In genomic region chr11:6567371-6567745, GRCh38 we compare ENCODE assay signal across 28 cellular contexts. TPM values are rescaled to one million over a fixed set of nuclear protein-coding genes. Genes with fewer than 3 reads are reported as not detected.
A peak's percentile ranks its signal among the peaks of the same experiment; 100 is the strongest.
DNase-seq lines count a peak whose midpoint lies in the region; ATAC-seq, FAIRE-seq and TF ChIP-seq lines count a peak whose summit lies in the region.
"Had no signal": no experiment of that assay in that cellular context is flagged by ENCODE, and none has a peak within 500 bp of the region (broad histone marks: within the 10 kb centered on the region; RNA-seq: fewer than 3 reads in every experiment).

No MANE protein-coding gene starts in this region.

- CTCF ChIA-PET in HepG2 (lab: Yijun Ruan, JAX; ENCODE audit: low intra/inter-chr PET ratio, low total read pairs): no interaction called here
- CTCF ChIA-PET in activated naive CD4-positive, alpha-beta T cell treated with anti-CD3 and anti-CD28 coated beads for 36 hours (lab: Charles Lee): no interaction called here

- H3K9ac ChIP-seq in liver (ENCODE audit: low read depth in 1 of 2, low read length in 2 of 2) (no peak overlapping the region), HepG2 (ENCODE audit: insufficient read depth, low read depth, low read length) (no peak overlapping the region)
- H3K9ac ChIP-seq: neural progenitor cell had no signal

- H3K4me3 Mint-ChIP-seq in nephron progenitor cell: no peak overlapping the region
- no peak overlapping the region for H3K4me3 Mint-ChIP-seq in activated naive CD4-positive, alpha-beta T cell treated with anti-CD3 and anti-CD28 coated beads for 36 hours
- H3K4me3 Mint-ChIP-seq: activated B cell treated with CpG ODN at 0.5 μM for 24 hours; activated naive CD4-positive, alpha-beta T cell treated with anti-CD3 and anti-CD28 coated beads, Interleukin-2, amount 10 ng/mL, durations not matched to agents 7 days and 5 days; activated T-helper 1 cell treated with anti-CD3 and anti-CD28 coated beads, Interleukin-12 subunit alpha, Interleukin-12 subunit beta, Interleukin-2, Interleukin-4 antibody, amounts not matched to agents 30 ng/mL and 10 ng/mL and 1 ng/mL, durations not matched to agents 14 hours and 24 hours and 36 hours; CD8-positive, alpha-beta memory T cell; memory B cell; neural progenitor cell; T-cell had no signal

- H3K4me1 Mint-ChIP-seq in nephron progenitor cell: peaks cover 5% of the 10 kb centered on the region
- no peaks in the 10 kb centered on the region for H3K4me1 Mint-ChIP-seq in activated naive CD4-positive, alpha-beta T cell treated with anti-CD3 and anti-CD28 coated beads for 36 hours (ENCODE audit: low read depth)
- H3K4me1 Mint-ChIP-seq: activated B cell treated with CpG ODN at 0.5 μM for 24 hours; activated naive CD4-positive, alpha-beta T cell treated with anti-CD3 and anti-CD28 coated beads, Interleukin-2, amount 10 ng/mL, durations not matched to agents 7 days and 5 days had no signal

- 79% methylated on average over 7 of the region's 7 CpGs for WGBS in liver
- WGBS in HepG2 (ENCODE audit: low lambda C conversion rate): 100% methylated on average over 1 of the region's 7 CpGs

- H3K27me3 ChIP-seq in liver (ENCODE audit: control insufficient read depth in 4 of 4, insufficient read depth in 4 of 4, low read length in 3 of 4) (no peaks in the 10 kb centered on the region), HepG2 (ENCODE audit: control insufficient read depth in 1 of 2, insufficient read depth in 2 of 2, low read length in 2 of 2) (no peaks in the 10 kb centered on the region)
- H3K27me3 ChIP-seq: adrenal gland, BE2C, hepatocyte, neural progenitor cell, tibial nerve had no signal

- peaks cover 2% of the 10 kb centered on the region for H3K27me3 Mint-ChIP-seq in nephron progenitor cell (ENCODE audit: low read depth, poor library complexity)
- no peaks in the 10 kb centered on the region for H3K27me3 Mint-ChIP-seq in activated naive CD4-positive, alpha-beta T cell treated with anti-CD3 and anti-CD28 coated beads for 36 hours (ENCODE audit: low read depth)
- H3K27me3 Mint-ChIP-seq: activated B cell treated with CpG ODN at 0.5 μM for 24 hours; activated naive CD4-positive, alpha-beta T cell treated with anti-CD3 and anti-CD28 coated beads, Interleukin-2, amount 10 ng/mL, durations not matched to agents 7 days and 5 days; memory B cell; T-cell had no signal

- peaks cover 0 to 2% (median 0%) of the 10 kb centered on the region in 4 donors for H3K36me3 ChIP-seq in liver (ENCODE audit: control insufficient read depth in 4 of 4, insufficient read depth in 3 of 4, low read depth in 1 of 4, low read length in 3 of 4)
- H3K36me3 ChIP-seq in HepG2 (replicated peaks in 1 of 2; ENCODE audit: control insufficient read depth in 1 of 2, insufficient read depth in 2 of 2, low read length in 2 of 2): no peaks in the 10 kb centered on the region
- H3K36me3 ChIP-seq: BE2C, neural progenitor cell had no signal

- no peaks in the 10 kb centered on the region for H3K79me2 ChIP-seq in HepG2 (ENCODE audit: insufficient read depth, low read length)
- H3K79me2 ChIP-seq: hepatocyte had no signal

- H4K20me1 ChIP-seq in HepG2 (ENCODE audit: insufficient read depth, low read length): no peaks in the 10 kb centered on the region

- TF ChIP-seq POLR2A in HepG2 (IDR thresholded peaks at IDR 0.05; ENCODE audit: insufficient read depth in 1 of 2, low read depth in 2 of 2, low read length in 2 of 2): no peak

- H3K9me3 ChIP-seq in liver (ENCODE audit: control insufficient read depth in 4 of 4, low read length in 3 of 4): no peaks in the 10 kb centered on the region
- H3K9me3 ChIP-seq in HepG2 (ENCODE audit: low read length): no peaks in the 10 kb centered on the region
- H3K9me3 ChIP-seq: adrenal gland, BE2C, tibial nerve had no signal

- in situ Hi-C loops in HepG2 (cut with HindIII; ENCODE audit: extremely low pct_ligation_motif_present, low pct_unique_long_range_greater_than_20kb): no loop called here

- no peak for FAIRE-seq in HepG2 (lab: Jason Lieb, UNC)
- FAIRE-seq: frontal cortex, GM12891 had no signal

- POLR2A ChIA-PET in HepG2 (lab: Yijun Ruan, JAX): no interaction called here

- H3K36me3 Mint-ChIP-seq in nephron progenitor cell (ENCODE audit: low read depth): peaks cover 24% of the 10 kb centered on the region
- peaks cover 6% of the 10 kb centered on the region for H3K36me3 Mint-ChIP-seq in activated naive CD4-positive, alpha-beta T cell treated with anti-CD3 and anti-CD28 coated beads for 36 hours (ENCODE audit: low read depth)

- no peak overlapping the region for H3K4me3 ChIP-seq in liver (ENCODE audit: low read depth in 1 of 3, low read length in 3 of 3)
- H3K4me3 ChIP-seq in HepG2 (replicated peaks in 1 of 3; ENCODE audit: insufficient read depth in 1 of 3, low read depth in 2 of 3, low read length in 3 of 3): no peak overlapping the region
- H3K4me3 ChIP-seq: adrenal gland, hepatocyte, neural progenitor cell, tibial nerve had no signal

- TF ChIP-seq CTCF in liver (IDR thresholded peaks at IDR 0.05; ENCODE audit: low read depth, low read length, missing input control) (no peak), HepG2 (CRISPR knock-in tag; IDR thresholded peaks at IDR 0.05) (no peak), nephron progenitor cell (IDR thresholded peaks at IDR 0.05) (no peak)

- no peak for TF ChIP-seq RAD21 in liver (IDR thresholded peaks at IDR 0.05)
- no peak for TF ChIP-seq RAD21 in HepG2 (CRISPR knock-in tag; IDR thresholded peaks at IDR 0.05)

- no peak for DNase-seq in HepG2 (ENCODE audit: low spot score)
- DNase-seq in cerebellum (ENCODE audit: low spot score): peak; percentile 63
- DNase-seq in nephron progenitor cell: no peak
- no peak for DNase-seq in activated naive CD4-positive, alpha-beta T cell treated with anti-CD3 and anti-CD28 coated beads for 36 hours
- no peak for DNase-seq in stimulated activated CD4-positive, alpha-beta T cell treated with anti-CD3 and anti-CD28 coated beads, Interleukin-12 subunit alpha, Interleukin-12 subunit beta, amount 100 ng/mL, for 4 hours
- DNase-seq: activated B cell treated with CpG ODN at 0.5 μM for 24 hours; activated CD4-positive, alpha-beta T cell treated with anti-CD3 and anti-CD28 coated beads, Interleukin-2, amount 50 U/mL, for 1 hour; activated naive CD4-positive, alpha-beta T cell treated with anti-CD3 and anti-CD28 coated beads, Interleukin-2, amount 10 ng/mL, durations not matched to agents 7 days and 5 days; adrenal gland; BE2C; CD8-positive, alpha-beta memory T cell; HCEC 1CT; Kasumi-1; NCI-H1436 treated with DMSO at 0.1 percent for 48 hours; NCI-H446 treated with DMSO at 0.1 percent for 48 hours; NCI-H82; stimulated activated CD4-positive, alpha-beta T cell treated with anti-CD3 and anti-CD28 coated beads, Interleukin-4, amount 100 ng/mL, for 1 hour; T-cell had no signal

- H2AFZ ChIP-seq in HepG2 (ENCODE audit: low read length): no peak overlapping the region
- H2AFZ ChIP-seq: hepatocyte, neural progenitor cell had no signal

- no peaks in the 10 kb centered on the region for H3K9me3 Mint-ChIP-seq in nephron progenitor cell
- H3K9me3 Mint-ChIP-seq in activated naive CD4-positive, alpha-beta T cell treated with anti-CD3 and anti-CD28 coated beads for 36 hours: no peaks in the 10 kb centered on the region
- H3K9me3 Mint-ChIP-seq: activated B cell treated with CpG ODN at 0.5 μM for 24 hours; activated naive CD4-positive, alpha-beta T cell treated with anti-CD3 and anti-CD28 coated beads, Interleukin-2, amount 10 ng/mL, durations not matched to agents 7 days and 5 days; activated T-helper 1 cell treated with anti-CD3 and anti-CD28 coated beads, Interleukin-12 subunit alpha, Interleukin-12 subunit beta, Interleukin-2, Interleukin-4 antibody, amounts not matched to agents 30 ng/mL and 10 ng/mL and 1 ng/mL, durations not matched to agents 14 hours and 24 hours and 36 hours; CD8-positive, alpha-beta memory T cell; memory B cell; neural progenitor cell; T-cell had no signal

- no peak overlapping the region for H3K4me2 ChIP-seq in HepG2 (ENCODE audit: low read depth, low read length)
- H3K4me2 ChIP-seq: hepatocyte, neural progenitor cell had no signal

- H3K27ac Mint-ChIP-seq in nephron progenitor cell: peak overlapping the region; percentile 57
- no peak overlapping the region for H3K27ac Mint-ChIP-seq in activated naive CD4-positive, alpha-beta T cell treated with anti-CD3 and anti-CD28 coated beads for 36 hours
- H3K27ac Mint-ChIP-seq: activated B cell treated with CpG ODN at 0.5 μM for 24 hours; activated naive CD4-positive, alpha-beta T cell treated with anti-CD3 and anti-CD28 coated beads, Interleukin-2, amount 10 ng/mL, durations not matched to agents 7 days and 5 days; activated T-helper 1 cell treated with anti-CD3 and anti-CD28 coated beads, Interleukin-12 subunit alpha, Interleukin-12 subunit beta, Interleukin-2, Interleukin-4 antibody, amounts not matched to agents 30 ng/mL and 10 ng/mL and 1 ng/mL, durations not matched to agents 14 hours and 24 hours and 36 hours; CD8-positive, alpha-beta memory T cell; memory B cell; neural progenitor cell; T-cell had no signal

- BruUV-seq in HepG2 (replicated peaks; lab: Mats Ljungman, UMichigan): no TSS peak

- H3K4me1 ChIP-seq in liver (ENCODE audit: control insufficient read depth in 4 of 4, insufficient read depth in 4 of 4, low read length in 3 of 4): peaks cover 3 to 30% (median 26%) of the 10 kb centered on the region in 4 donors
- no peaks in the 10 kb centered on the region for H3K4me1 ChIP-seq in HepG2 (ENCODE audit: insufficient read depth, low read length)

- intact Hi-C loops in HepG2 (cut with micrococcal nuclease; ENCODE audit: unreplicated experiment): no loop called here
- intact Hi-C loops in activated naive CD4-positive, alpha-beta T cell treated with anti-CD3 and anti-CD28 coated beads for 36 hours (cut with micrococcal nuclease): no loop called here

- no peak for TF ChIP-seq EP300 in HepG2 (IDR thresholded peaks at IDR 0.05; ENCODE audit: low read depth in 2 of 2, low read length in 2 of 2)
- no peak for TF ChIP-seq EP300 in HepG2 (CRISPR knock-in tag; IDR thresholded peaks at IDR 0.05; ENCODE audit: borderline replicate concordance)

- H3K27ac ChIP-seq in liver (ENCODE audit: low read depth in 1 of 2, low read length in 2 of 2) (peak overlapping the region; percentile 25 to 61), HepG2 (ENCODE audit: extremely low read length, insufficient read depth, low read length) (no peak overlapping the region)
- H3K27ac ChIP-seq: adrenal gland, hepatocyte, neural progenitor cell, tibial nerve had no signal

- ATAC-seq in HepG2: no peak
- ATAC-seq in HG03139 (IDR thresholded peaks at IDR 0.05; ENCODE audit: unreplicated experiment): no peak
- ATAC-seq: sciatic nerve, T-cell had no signal

RNA-seq across cellular contexts. Expression of gene RRP8, which starts 36.1 kb away (rescaled TPM):
- total RNA-seq in liver (10 to 100 TPM; 10.5 to 11.9 TPM), HepG2 (2016; rRNA removed; fragmentation: Illumina TruSeq; extraction: Trizol) (21.6 and 29.1 TPM in 2 replicates), cerebellum (16.9 TPM)
- polyA plus RNA-seq in liver (10 to 100 TPM; 10.3 to 12.6 TPM), HepG2 (2011; rRNA removed) (7.2 and 7.7 TPM in 2 replicates)
- 3.8 and 5.1 TPM in 2 replicates for total RNA-seq in HepG2 (2016; cell fraction: cytosol; rRNA removed; fragmentation: Illumina TruSeq; extraction: Trizol; ENCODE audit: low read depth)
- 21.5 and 32.8 TPM in 2 replicates for total RNA-seq in HepG2 (2016; cell fraction: insoluble cytoplasmic fraction; rRNA removed; fragmentation: Illumina TruSeq; extraction: Trizol)
- total RNA-seq in HepG2 (2016; cell fraction: membrane; rRNA removed; fragmentation: Illumina TruSeq; extraction: Trizol): 9.7 and 11.5 TPM in 2 replicates
- 16.4 and 20.2 TPM in 2 replicates for total RNA-seq in HepG2 (2016; cell fraction: nucleus; rRNA removed; fragmentation: Illumina TruSeq; extraction: Trizol)
- 4.3 and 4.5 TPM in 2 replicates for polyA plus RNA-seq in HepG2 (2011; cell fraction: cytosol; rRNA removed)
- polyA plus RNA-seq in HepG2 (2011; cell fraction: nucleus; rRNA removed): 6.7 and 8.1 TPM in 2 replicates
- polyA plus RNA-seq in HepG2 (2012): 9.2 and 11.7 TPM in 2 replicates
- 2.3 and 3.9 TPM in 2 replicates for polyA plus RNA-seq in HepG2 (2016; cell fraction: cytosol; fragmentation: Illumina TruSeq; extraction: Trizol; ENCODE audit: low read depth)
- 25.8 and 25.9 TPM in 2 replicates for polyA plus RNA-seq in HepG2 (2016; cell fraction: insoluble cytoplasmic fraction; fragmentation: Illumina TruSeq; extraction: Trizol; ENCODE audit: low read depth)
- 5.2 and 6.2 TPM in 2 replicates for polyA plus RNA-seq in HepG2 (2016; cell fraction: membrane; fragmentation: Illumina TruSeq; extraction: Trizol; ENCODE audit: low read depth)
- 17.3 and 18.4 TPM in 2 replicates for polyA plus RNA-seq in HepG2 (2016; cell fraction: nucleus; fragmentation: Illumina TruSeq; extraction: Trizol; ENCODE audit: insufficient read depth, low read depth)
- 9.9 and 22.6 TPM in 2 replicates for polyA minus RNA-seq in HepG2 (2011; rRNA and poly(A)+ RNA removed; ENCODE audit: low replicate concordance)
- polyA minus RNA-seq in HepG2 (2011; cell fraction: cytosol; rRNA and poly(A)+ RNA removed): 1.8 and 3.3 TPM in 2 replicates
- polyA minus RNA-seq in HepG2 (2011; cell fraction: nucleus; rRNA and poly(A)+ RNA removed): 19.1 and 22.3 TPM in 2 replicates
- 10 to 100 TPM; 31.9 to 33.5 TPM for total RNA-seq in activated naive CD4-positive, alpha-beta T cell treated with anti-CD3 and anti-CD28 coated beads for 36 hours

RNA-seq across cellular contexts. Expression of gene ILK, which starts 36.2 kb away (rescaled TPM):
- total RNA-seq in liver: 10 to 100 TPM; 50.5 to 69.1 TPM
- polyA plus RNA-seq in liver: 10 to 100 TPM; 29.6 to 45.9 TPM
- total RNA-seq in HepG2 (2016; rRNA removed; fragmentation: Illumina TruSeq; extraction: Trizol): 70.3 and 78.1 TPM in 2 replicates
- total RNA-seq in HepG2 (2016; cell fraction: cytosol; rRNA removed; fragmentation: Illumina TruSeq; extraction: Trizol; ENCODE audit: low read depth): 16.4 and 17.1 TPM in 2 replicates
- 76.3 and 78.2 TPM in 2 replicates for total RNA-seq in HepG2 (2016; cell fraction: insoluble cytoplasmic fraction; rRNA removed; fragmentation: Illumina TruSeq; extraction: Trizol)
- total RNA-seq in HepG2 (2016; cell fraction: membrane; rRNA removed; fragmentation: Illumina TruSeq; extraction: Trizol): 27.7 and 34.3 TPM in 2 replicates
- total RNA-seq in HepG2 (2016; cell fraction: nucleus; rRNA removed; fragmentation: Illumina TruSeq; extraction: Trizol): 37.1 and 41.4 TPM in 2 replicates
- polyA plus RNA-seq in HepG2 (2011; rRNA removed): 108 and 118 TPM in 2 replicates
- polyA plus RNA-seq in HepG2 (2011; cell fraction: cytosol; rRNA removed): 111 and 115 TPM in 2 replicates
- polyA plus RNA-seq in HepG2 (2011; cell fraction: nucleus; rRNA removed): 123 and 126 TPM in 2 replicates
- polyA plus RNA-seq in HepG2 (2012): 51.2 and 60.5 TPM in 2 replicates
- 21.0 and 21.5 TPM in 2 replicates for polyA plus RNA-seq in HepG2 (2016; cell fraction: cytosol; fragmentation: Illumina TruSeq; extraction: Trizol; ENCODE audit: low read depth)
- polyA plus RNA-seq in HepG2 (2016; cell fraction: insoluble cytoplasmic fraction; fragmentation: Illumina TruSeq; extraction: Trizol; ENCODE audit: low read depth): 73.1 and 87.0 TPM in 2 replicates
- polyA plus RNA-seq in HepG2 (2016; cell fraction: membrane; fragmentation: Illumina TruSeq; extraction: Trizol; ENCODE audit: low read depth): 25.9 and 28.0 TPM in 2 replicates
- 62.8 and 70.6 TPM in 2 replicates for polyA plus RNA-seq in HepG2 (2016; cell fraction: nucleus; fragmentation: Illumina TruSeq; extraction: Trizol; ENCODE audit: insufficient read depth, low read depth)
- 144 and 217 TPM in 2 replicates for polyA minus RNA-seq in HepG2 (2011; rRNA and poly(A)+ RNA removed; ENCODE audit: low replicate concordance)
- polyA minus RNA-seq in HepG2 (2011; cell fraction: cytosol; rRNA and poly(A)+ RNA removed): 53.4 and 54.9 TPM in 2 replicates
- 55.0 and 72.9 TPM in 2 replicates for polyA minus RNA-seq in HepG2 (2011; cell fraction: nucleus; rRNA and poly(A)+ RNA removed)
- 45.5 TPM for total RNA-seq in cerebellum
- total RNA-seq in activated naive CD4-positive, alpha-beta T cell treated with anti-CD3 and anti-CD28 coated beads for 36 hours: 10 to 100 TPM; 65.2 to 65.7 TPM

RNA-seq across cellular contexts. Expression of gene TAF10, which starts 44.7 kb away (rescaled TPM):
- 10 to 100 TPM; 10.5 to 18.8 TPM for total RNA-seq in liver
- 10 to 100 TPM; 44.2 to 58.1 TPM for polyA plus RNA-seq in liver
- total RNA-seq in HepG2 (2016; rRNA removed; fragmentation: Illumina TruSeq; extraction: Trizol): 51.0 and 71.3 TPM in 2 replicates
- total RNA-seq in HepG2 (2016; cell fraction: cytosol; rRNA removed; fragmentation: Illumina TruSeq; extraction: Trizol; ENCODE audit: low read depth): 280 and 312 TPM in 2 replicates
- 37.8 and 65.8 TPM in 2 replicates for total RNA-seq in HepG2 (2016; cell fraction: insoluble cytoplasmic fraction; rRNA removed; fragmentation: Illumina TruSeq; extraction: Trizol)
- total RNA-seq in HepG2 (2016; cell fraction: membrane; rRNA removed; fragmentation: Illumina TruSeq; extraction: Trizol): 172 and 203 TPM in 2 replicates
- total RNA-seq in HepG2 (2016; cell fraction: nucleus; rRNA removed; fragmentation: Illumina TruSeq; extraction: Trizol): 23.9 and 34.5 TPM in 2 replicates
- polyA plus RNA-seq in HepG2 (2011; rRNA removed): 134 and 142 TPM in 2 replicates
- polyA plus RNA-seq in HepG2 (2011; cell fraction: cytosol; rRNA removed): 64.4 and 94.2 TPM in 2 replicates
- 76.4 and 83.1 TPM in 2 replicates for polyA plus RNA-seq in HepG2 (2011; cell fraction: nucleus; rRNA removed)
- 79.6 and 103 TPM in 2 replicates for polyA plus RNA-seq in HepG2 (2012)
- polyA plus RNA-seq in HepG2 (2016; cell fraction: cytosol; fragmentation: Illumina TruSeq; extraction: Trizol; ENCODE audit: low read depth): 614 TPM in 2 replicates
- polyA plus RNA-seq in HepG2 (2016; cell fraction: insoluble cytoplasmic fraction; fragmentation: Illumina TruSeq; extraction: Trizol; ENCODE audit: low read depth): 76.0 and 96.8 TPM in 2 replicates
- polyA plus RNA-seq in HepG2 (2016; cell fraction: membrane; fragmentation: Illumina TruSeq; extraction: Trizol; ENCODE audit: low read depth): 335 TPM in 2 replicates
- 91.8 and 94.6 TPM in 2 replicates for polyA plus RNA-seq in HepG2 (2016; cell fraction: nucleus; fragmentation: Illumina TruSeq; extraction: Trizol; ENCODE audit: insufficient read depth, low read depth)
- polyA minus RNA-seq in HepG2 (2011; rRNA and poly(A)+ RNA removed; ENCODE audit: low replicate concordance): 60.8 and 157 TPM in 2 replicates
- polyA minus RNA-seq in HepG2 (2011; cell fraction: cytosol; rRNA and poly(A)+ RNA removed): 21.5 and 21.7 TPM in 2 replicates
- 13.3 and 17.4 TPM in 2 replicates for polyA minus RNA-seq in HepG2 (2011; cell fraction: nucleus; rRNA and poly(A)+ RNA removed)
- total RNA-seq in cerebellum: 11.3 TPM
- 100 to 1,000 TPM; 151 to 156 TPM for total RNA-seq in activated naive CD4-positive, alpha-beta T cell treated with anti-CD3 and anti-CD28 coated beads for 36 hours

RNA-seq across cellular contexts. Expression of gene TPP1, which starts 51.9 kb away (rescaled TPM):
- total RNA-seq in liver (100 to 1,000 TPM in 1 of 2 donors, 10 to 100 TPM in 1; 71.3 to 108 TPM), HepG2 (2016; rRNA removed; fragmentation: Illumina TruSeq; extraction: Trizol) (13.9 and 14.4 TPM in 2 replicates), cerebellum (19.1 TPM)
- polyA plus RNA-seq in liver (100 to 1,000 TPM in 1 of 2 donors, 10 to 100 TPM in 1; 52.8 to 102 TPM), HepG2 (2011; rRNA removed) (74.6 and 75.4 TPM in 2 replicates)
- 2.0 and 2.1 TPM in 2 replicates for total RNA-seq in HepG2 (2016; cell fraction: cytosol; rRNA removed; fragmentation: Illumina TruSeq; extraction: Trizol; ENCODE audit: low read depth)
- total RNA-seq in HepG2 (2016; cell fraction: insoluble cytoplasmic fraction; rRNA removed; fragmentation: Illumina TruSeq; extraction: Trizol): 12.7 and 19.0 TPM in 2 replicates
- total RNA-seq in HepG2 (2016; cell fraction: membrane; rRNA removed; fragmentation: Illumina TruSeq; extraction: Trizol): 5.1 and 5.7 TPM in 2 replicates
- total RNA-seq in HepG2 (2016; cell fraction: nucleus; rRNA removed; fragmentation: Illumina TruSeq; extraction: Trizol): 44.6 and 53.2 TPM in 2 replicates
- polyA plus RNA-seq in HepG2 (2011; cell fraction: cytosol; rRNA removed): 41.2 and 69.0 TPM in 2 replicates
- 130 and 133 TPM in 2 replicates for polyA plus RNA-seq in HepG2 (2011; cell fraction: nucleus; rRNA removed)
- 67.2 and 75.4 TPM in 2 replicates for polyA plus RNA-seq in HepG2 (2012)
- polyA plus RNA-seq in HepG2 (2016; cell fraction: cytosol; fragmentation: Illumina TruSeq; extraction: Trizol; ENCODE audit: low read depth): 3.2 and 3.3 TPM in 2 replicates
- polyA plus RNA-seq in HepG2 (2016; cell fraction: insoluble cytoplasmic fraction; fragmentation: Illumina TruSeq; extraction: Trizol; ENCODE audit: low read depth): 19.2 and 28.8 TPM in 2 replicates
- polyA plus RNA-seq in HepG2 (2016; cell fraction: membrane; fragmentation: Illumina TruSeq; extraction: Trizol; ENCODE audit: low read depth): 6.8 and 8.7 TPM in 2 replicates
- polyA plus RNA-seq in HepG2 (2016; cell fraction: nucleus; fragmentation: Illumina TruSeq; extraction: Trizol; ENCODE audit: insufficient read depth, low read depth): 86.0 and 89.1 TPM in 2 replicates
- 99.1 and 146 TPM in 2 replicates for polyA minus RNA-seq in HepG2 (2011; rRNA and poly(A)+ RNA removed; ENCODE audit: low replicate concordance)
- polyA minus RNA-seq in HepG2 (2011; cell fraction: cytosol; rRNA and poly(A)+ RNA removed): 64.9 and 85.0 TPM in 2 replicates
- 36.2 and 41.0 TPM in 2 replicates for polyA minus RNA-seq in HepG2 (2011; cell fraction: nucleus; rRNA and poly(A)+ RNA removed)
- total RNA-seq in activated naive CD4-positive, alpha-beta T cell treated with anti-CD3 and anti-CD28 coated beads for 36 hours: 10 to 100 TPM; 25.7 to 28.5 TPM
